Comparison of ENCODE assay signal across 1 cellular context in genomic region chr10:15860692-15861201, GRCh38.
A peak's percentile ranks its signal among the peaks of the same experiment; 100 is the strongest.
TF ChIP-seq lines count a peak whose summit lies in the region.

No MANE protein-coding gene starts in this region.

TF ChIP-seq in GM12878, 131 proteins besides CTCF, POLR2A, EP300 and RAD21 (continued from another document):
- TF ChIP-seq NFYA (IDR thresholded peaks at IDR 0.05; ENCODE audit: borderline replicate concordance, low read depth, low read length), result no peak
- TF ChIP-seq RBBP5 (conservative IDR thresholded peaks at IDR 0.05), result no peak
- no peak for TF ChIP-seq CHD4 (IDR thresholded peaks at IDR 0.05)
- no peak; the same call in 1 of the 2 replicates for TF ChIP-seq PML (IDR thresholded peaks at IDR 0.05; ENCODE audit: low read length)
- TF ChIP-seq HCFC1 (IDR thresholded peaks at IDR 0.05; ENCODE audit: low read length), result 0 out of 2 replicates have a peak, but pooled peaks have one; percentile 5
- TF ChIP-seq ATF2 (IDR thresholded peaks at IDR 0.05; ENCODE audit: low read length), result no peak
- TF ChIP-seq ZBTB40 (IDR thresholded peaks at IDR 0.05; ENCODE audit: borderline replicate concordance), result peak; percentile 53; the same call in 1 of the 2 replicates
- no peak for TF ChIP-seq STAT1 (conservative IDR thresholded peaks at IDR 0.05)
- TF ChIP-seq E2F4 (IDR thresholded peaks at IDR 0.05; ENCODE audit: low read depth, low read length), result no peak
- TF ChIP-seq KLF5 (IDR thresholded peaks at IDR 0.05; ENCODE audit: partially characterized antibody), result peak; percentile 13
- no peak for TF ChIP-seq KAT2A (conservative IDR thresholded peaks at IDR 0.05; ENCODE audit: control insufficient read depth, low read depth, low read length)
- no peak for TF ChIP-seq CHD1 (IDR thresholded peaks at IDR 0.05; ENCODE audit: low read depth, low read length)
- TF ChIP-seq ZNF207 (IDR thresholded peaks at IDR 0.05; ENCODE audit: borderline replicate concordance), result no peak
- no peak for TF ChIP-seq LARP7 (IDR thresholded peaks at IDR 0.05)
